8 cellular contexts compared by ENCODE assay signal in genomic region chr19:18284710-18285430, GRCh38. TPM values are rescaled to one million over a fixed set of nuclear protein-coding genes. Genes with fewer than 3 reads are reported as not detected.
A peak's percentile ranks its signal among the peaks of the same experiment; 100 is the strongest.
DNase-seq lines count a peak whose midpoint lies in the region; ATAC-seq and TF ChIP-seq lines count a peak whose summit lies in the region.

No MANE protein-coding gene starts in this region.

- TF ChIP-seq CTCF in neural crest cell (conservative IDR thresholded peaks at IDR 0.05), result no peak
- no peak for TF ChIP-seq CTCF in type B pancreatic cell (conservative IDR thresholded peaks at IDR 0.05)
- TF ChIP-seq CTCF in PC-9 (conservative IDR thresholded peaks at IDR 0.05), result no peak

- peak overlapping the region; percentile 95 for H3K27ac Mint-ChIP-seq in activated naive CD8-positive, alpha-beta T cell treated with anti-CD3 and anti-CD28 coated beads, Interleukin-2, amount 50 U/mL, for 24 hours
- no peak overlapping the region for H3K27ac Mint-ChIP-seq in neural crest cell (ENCODE audit: unreplicated experiment)
- H3K27ac Mint-ChIP-seq in type B pancreatic cell, result peak overlapping the region; percentile 83

- H3K27ac ChIP-seq in PC-9, result no peak overlapping the region

- CTCF ChIA-PET in PC-9 (lab: Charles Lee), result interaction anchor here (0.6 kb wide), 1 partner anchor 142 kb away, joined by 3 read pairs; no protein-coding TSS in a partner anchor

- H3K79me2 ChIP-seq in PC-9 (ENCODE audit: low read depth), result peaks cover 15% of the 10 kb centered on the region

- peak; percentile 30 for ATAC-seq in activated naive CD8-positive, alpha-beta T cell treated with anti-CD3 and anti-CD28 coated beads, Interleukin-2, amount 50 U/mL, for 24 hours
- no peak for ATAC-seq in HG03457 (IDR thresholded peaks at IDR 0.05; ENCODE audit: unreplicated experiment)

- no peaks in the 10 kb centered on the region for H3K9me3 ChIP-seq in PC-9 (ENCODE audit: insufficient read depth, low read depth)

- H3K4me3 Mint-ChIP-seq in activated naive CD8-positive, alpha-beta T cell treated with anti-CD3 and anti-CD28 coated beads, Interleukin-2, amount 50 U/mL, for 24 hours, result peak overlapping the region; percentile 59
- H3K4me3 Mint-ChIP-seq in neural crest cell (peak overlapping the region; percentile 61), type B pancreatic cell (peak overlapping the region; percentile 51)

- H2AFZ ChIP-seq in PC-9, result no peak overlapping the region

- no peak overlapping the region for H3K4me2 ChIP-seq in PC-9

- peaks cover 64% of the 10 kb centered on the region for H3K4me1 Mint-ChIP-seq in activated naive CD8-positive, alpha-beta T cell treated with anti-CD3 and anti-CD28 coated beads, Interleukin-2, amount 50 U/mL, for 24 hours
- H3K4me1 Mint-ChIP-seq in neural crest cell (peaks cover 29% of the 10 kb centered on the region), type B pancreatic cell (ENCODE audit: unreplicated experiment) (peaks cover 36% of the 10 kb centered on the region)

- H3K9me3 Mint-ChIP-seq in activated naive CD8-positive, alpha-beta T cell treated with anti-CD3 and anti-CD28 coated beads, Interleukin-2, amount 50 U/mL, for 24 hours, result no peaks in the 10 kb centered on the region
- H3K9me3 Mint-ChIP-seq in neural crest cell (no peaks in the 10 kb centered on the region), type B pancreatic cell (no peaks in the 10 kb centered on the region)

- H3K27me3 ChIP-seq in PC-9 (ENCODE audit: insufficient read depth, low read depth), result no peaks in the 10 kb centered on the region

- no peaks in the 10 kb centered on the region for H3K9me2 ChIP-seq in PC-9 (ENCODE audit: insufficient read depth)

- H3K36me3 Mint-ChIP-seq in activated naive CD8-positive, alpha-beta T cell treated with anti-CD3 and anti-CD28 coated beads, Interleukin-2, amount 50 U/mL, for 24 hours (ENCODE audit: low read depth), result peaks cover 11% of the 10 kb centered on the region
- peaks cover under 1% of the 10 kb centered on the region for H3K36me3 Mint-ChIP-seq in neural crest cell (ENCODE audit: low read depth)
- peaks cover under 1% of the 10 kb centered on the region for H3K36me3 Mint-ChIP-seq in type B pancreatic cell

- POLR2A ChIA-PET in PC-9 (lab: Charles Lee; ENCODE audit: unreplicated experiment), result no interaction called here

- no peak overlapping the region for H3K4me3 ChIP-seq in PC-9

- no TSS peak for BruUV-seq in PC-9 (replicated peaks; lab: Mats Ljungman, UMichigan)

- peaks cover 51% of the 10 kb centered on the region for H3F3A ChIP-seq in PC-9 (ENCODE audit: insufficient read depth, low read depth)

- DNase-seq in activated naive CD4-positive, alpha-beta T cell treated with Interleukin-2 at 50 U/mL for 16 hours, result peak; percentile 63
- DNase-seq in activated naive CD4-positive, alpha-beta T cell (lab: John Stamatoyannopoulos, UW), result no peak
- peak; percentile 76 for DNase-seq in activated naive CD8-positive, alpha-beta T cell treated with anti-CD3 and anti-CD28 coated beads, Interleukin-2, amount 50 U/mL, for 24 hours
- DNase-seq in neural crest cell (ENCODE audit: low read depth, low spot score) (no peak), type B pancreatic cell (ENCODE audit: extremely low spot score, unreplicated experiment) (no peak), PC-9 (no peak), NCI-H187 treated with DMSO at 0.1 percent for 48 hours (lab: John Stamatoyannopoulos, UW) (no peak)

- H4K20me1 ChIP-seq in PC-9 (ENCODE audit: insufficient read depth), result no peaks in the 10 kb centered on the region

- H3K27me3 Mint-ChIP-seq in activated naive CD8-positive, alpha-beta T cell treated with anti-CD3 and anti-CD28 coated beads, Interleukin-2, amount 50 U/mL, for 24 hours, result peaks cover under 1% of the 10 kb centered on the region
- peaks cover 4% of the 10 kb centered on the region for H3K27me3 Mint-ChIP-seq in neural crest cell (ENCODE audit: low read depth)
- H3K27me3 Mint-ChIP-seq in type B pancreatic cell, result peaks cover 1% of the 10 kb centered on the region

- H3K36me3 ChIP-seq in PC-9 (ENCODE audit: low read depth), result no peaks in the 10 kb centered on the region

- peaks cover 13% of the 10 kb centered on the region for H3K4me1 ChIP-seq in PC-9 (replicated peaks; ENCODE audit: insufficient read depth)

- intact Hi-C loops in PC-9 (cut with micrococcal nuclease; ENCODE audit: unreplicated experiment), result no loop called here

RNA-seq across cellular contexts. Expression of gene JUND, which starts 3.4 kb away (rescaled TPM):
- 73.6 and 85.1 TPM in 2 replicates for total RNA-seq in neural crest cell
- 126 and 232 TPM in 2 replicates for total RNA-seq in type B pancreatic cell (ENCODE audit: low replicate concordance)
- total RNA-seq in PC-9 (2021), result 115 and 150 TPM in 2 replicates

RNA-seq across cellular contexts. Expression of gene IQCN, which starts 10.6 kb away (rescaled TPM):
- 2.2 and 2.5 TPM in 2 replicates for total RNA-seq in neural crest cell
- 7.8 and 10.2 TPM in 2 replicates for total RNA-seq in type B pancreatic cell (ENCODE audit: low replicate concordance)
- 5.6 and 7.3 TPM in 2 replicates for total RNA-seq in PC-9 (2021)

RNA-seq across cellular contexts. Expression of gene LSM4, which starts 38.0 kb away (rescaled TPM):
- total RNA-seq in neural crest cell (283 and 292 TPM in 2 replicates), type B pancreatic cell (ENCODE audit: low replicate concordance) (196 and 223 TPM in 2 replicates), PC-9 (2021) (291 and 323 TPM in 2 replicates)

RNA-seq across cellular contexts. Expression of gene PGPEP1, which starts 55.5 kb away (rescaled TPM):
- total RNA-seq in neural crest cell (5.2 and 8.3 TPM in 2 replicates), type B pancreatic cell (ENCODE audit: low replicate concordance) (28.8 and 46.7 TPM in 2 replicates), PC-9 (2021) (42.0 and 53.6 TPM in 2 replicates)

RNA-seq across cellular contexts. Expression of gene PDE4C, which starts 58.6 kb away (rescaled TPM):
- total RNA-seq in neural crest cell, result 0.09 and 0.25 TPM in 2 replicates
- 0.33 and 0.89 TPM in 2 replicates for total RNA-seq in type B pancreatic cell (ENCODE audit: low replicate concordance)
- total RNA-seq in PC-9 (2021), result 2.2 and 3.8 TPM in 2 replicates

Comparison
In these comparisons a context has a peak if more than half of its experiments do, and no peak if none do; other contexts are left out.
1. DNase-seq: peak in activated naive CD4-positive, alpha-beta T cell treated with Interleukin-2 at 50 U/mL for 16 hours (single experiment) and activated naive CD8-positive, alpha-beta T cell treated with anti-CD3 and anti-CD28 coated beads, Interleukin-2, amount 50 U/mL, for 24 hours (single experiment); none in activated naive CD4-positive, alpha-beta T cell (0 of 4), neural crest cell (single experiment), type B pancreatic cell (single experiment), PC-9 (0 of 2) and NCI-H187 treated with DMSO at 0.1 percent for 48 hours (single experiment).
2. Peak in every context shown above with its lines, with median percentiles within 50 percentile points of each other: H3K4me3 Mint-ChIP-seq.